15 cellular contexts compared by ENCODE assay signal in the genomic region with DNA sequence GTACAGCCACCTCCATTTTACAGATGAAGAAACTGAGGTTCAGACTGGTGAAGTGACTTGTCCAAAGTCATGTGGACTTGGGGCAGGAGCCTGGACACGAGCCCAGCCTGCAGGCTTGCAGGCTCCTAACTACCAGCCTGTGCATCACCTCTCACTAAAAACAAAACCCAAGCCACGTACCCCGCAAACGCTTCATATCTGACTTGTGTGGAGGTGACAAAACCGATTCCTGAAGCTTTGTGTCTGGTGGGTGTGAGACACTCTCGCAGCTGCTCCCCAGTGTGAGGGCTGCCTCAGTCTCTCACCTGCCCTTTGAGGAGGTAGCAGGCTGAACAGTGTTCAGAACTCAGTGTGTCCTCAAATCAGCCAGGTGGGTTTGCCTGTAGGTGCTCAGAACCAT. TPM values are rescaled to one million over a fixed set of nuclear protein-coding genes. Genes with fewer than 3 reads are reported as not detected.
DNase-seq lines count a peak whose midpoint lies in the region; ATAC-seq lines count a peak whose summit lies in the region.
"Had no signal": no experiment of that assay in that cellular context is flagged by ENCODE, and none has a peak within 500 bp of the region (broad histone marks: within the 10 kb centered on the region; RNA-seq: fewer than 3 reads in every experiment).

No MANE protein-coding gene starts in this region.

- H3K27me3 Mint-ChIP-seq in activated CD4-positive, alpha-beta memory T cell treated with anti-CD3 and anti-CD28 coated beads for 36 hours = peaks cover 37% of the 10 kb centered on the region
- H3K27me3 Mint-ChIP-seq in activated CD4-positive, alpha-beta memory T cell treated with anti-CD3 and anti-CD28 coated beads, Interleukin-2, amount 10 ng/mL, durations not matched to agents 7 days and 5 days = peaks cover 51% of the 10 kb centered on the region
- peaks cover 43% of the 10 kb centered on the region for H3K27me3 Mint-ChIP-seq in activated T-helper 17 cell treated with anti-CD3 and anti-CD28 coated beads, Interleukin-2, amount 50 U/mL, for 72 hours

- H3K4me1 Mint-ChIP-seq in activated CD4-positive, alpha-beta memory T cell treated with anti-CD3 and anti-CD28 coated beads for 36 hours (ENCODE audit: low read depth) = no peaks in the 10 kb centered on the region
- H3K4me1 Mint-ChIP-seq in activated CD4-positive, alpha-beta memory T cell treated with anti-CD3 and anti-CD28 coated beads, Interleukin-2, amount 10 ng/mL, durations not matched to agents 7 days and 5 days = peaks cover 2% of the 10 kb centered on the region
- no peaks in the 10 kb centered on the region for H3K4me1 Mint-ChIP-seq in activated T-helper 17 cell treated with anti-CD3 and anti-CD28 coated beads, Interleukin-2, amount 50 U/mL, for 72 hours
- H3K4me1 Mint-ChIP-seq: GM23338 had no signal

- H3K27ac Mint-ChIP-seq in activated CD4-positive, alpha-beta memory T cell treated with anti-CD3 and anti-CD28 coated beads for 36 hours = no peak overlapping the region
- H3K27ac Mint-ChIP-seq in activated CD4-positive, alpha-beta memory T cell treated with anti-CD3 and anti-CD28 coated beads, Interleukin-2, amount 10 ng/mL, durations not matched to agents 7 days and 5 days = no peak overlapping the region
- H3K27ac Mint-ChIP-seq in activated naive CD4-positive, alpha-beta T cell treated with anti-CD3 and anti-CD28 coated beads, Interleukin-2, amount 50 U/mL, for 72 hours = no peak overlapping the region
- H3K27ac Mint-ChIP-seq in activated T-helper 17 cell treated with anti-CD3 and anti-CD28 coated beads, Interleukin-2, amount 50 U/mL, for 72 hours = no peak overlapping the region
- H3K27ac Mint-ChIP-seq: B cell; CD8-positive, alpha-beta T cell; GM23338; HFFc6 had no signal

- no peak overlapping the region for H3K4me3 Mint-ChIP-seq in activated CD4-positive, alpha-beta memory T cell treated with anti-CD3 and anti-CD28 coated beads for 36 hours
- H3K4me3 Mint-ChIP-seq in activated CD4-positive, alpha-beta memory T cell treated with anti-CD3 and anti-CD28 coated beads, Interleukin-2, amount 10 ng/mL, durations not matched to agents 7 days and 5 days = no peak overlapping the region
- H3K4me3 Mint-ChIP-seq in activated T-helper 17 cell treated with anti-CD3 and anti-CD28 coated beads, Interleukin-2, amount 50 U/mL, for 72 hours = no peak overlapping the region
- H3K4me3 Mint-ChIP-seq: B cell; CD8-positive, alpha-beta T cell; GM23338; HFFc6 had no signal

- H3K36me3 Mint-ChIP-seq in activated CD4-positive, alpha-beta memory T cell treated with anti-CD3 and anti-CD28 coated beads for 36 hours = no peaks in the 10 kb centered on the region
- H3K36me3 Mint-ChIP-seq in activated CD4-positive, alpha-beta memory T cell treated with anti-CD3 and anti-CD28 coated beads, Interleukin-2, amount 10 ng/mL, durations not matched to agents 7 days and 5 days (ENCODE audit: low read depth) = no peaks in the 10 kb centered on the region
- H3K36me3 Mint-ChIP-seq in activated naive CD4-positive, alpha-beta T cell treated with anti-CD3 and anti-CD28 coated beads, Interleukin-2, amount 50 U/mL, for 72 hours = no peaks in the 10 kb centered on the region
- no peaks in the 10 kb centered on the region for H3K36me3 Mint-ChIP-seq in activated T-helper 17 cell treated with anti-CD3 and anti-CD28 coated beads, Interleukin-2, amount 50 U/mL, for 72 hours (ENCODE audit: low read depth)
- H3K36me3 Mint-ChIP-seq: CD8-positive, alpha-beta T cell had no signal

- H3K9me3 Mint-ChIP-seq in activated CD4-positive, alpha-beta memory T cell treated with anti-CD3 and anti-CD28 coated beads for 36 hours = no peaks in the 10 kb centered on the region
- no peaks in the 10 kb centered on the region for H3K9me3 Mint-ChIP-seq in activated CD4-positive, alpha-beta memory T cell treated with anti-CD3 and anti-CD28 coated beads, Interleukin-2, amount 10 ng/mL, durations not matched to agents 7 days and 5 days
- no peaks in the 10 kb centered on the region for H3K9me3 Mint-ChIP-seq in activated naive CD4-positive, alpha-beta T cell treated with anti-CD3 and anti-CD28 coated beads, Interleukin-2, amount 50 U/mL, for 72 hours
- no peaks in the 10 kb centered on the region for H3K9me3 Mint-ChIP-seq in activated T-helper 17 cell treated with anti-CD3 and anti-CD28 coated beads, Interleukin-2, amount 50 U/mL, for 72 hours
- H3K9me3 Mint-ChIP-seq: CD8-positive, alpha-beta T cell; GM23338; HFFc6 had no signal

- ATAC-seq in activated naive CD4-positive, alpha-beta T cell treated with anti-CD3 and anti-CD28 coated beads, Interleukin-2, amount 50 U/mL, for 72 hours = peak; percentile 34 to 39
- peak; percentile 53 for ATAC-seq in activated T-helper 17 cell treated with anti-CD3 and anti-CD28 coated beads, Interleukin-2, amount 50 U/mL, for 72 hours (replicated peaks)
- ATAC-seq: CD8-positive, alpha-beta T cell; GM23338 had no signal

- DNase-seq in activated CD4-positive, alpha-beta memory T cell treated with anti-CD3 and anti-CD28 coated beads for 36 hours = peak; percentile 11
- no peak for DNase-seq in activated CD4-positive, alpha-beta memory T cell treated with anti-CD3 and anti-CD28 coated beads, Interleukin-2, amount 10 ng/mL, durations not matched to agents 7 days and 5 days
- DNase-seq in activated naive CD4-positive, alpha-beta T cell treated with anti-CD3 and anti-CD28 coated beads, Interleukin-2, amount 50 U/mL, for 72 hours (ENCODE audit: low spot score in 2 of 2) = no peak
- DNase-seq in activated naive CD4-positive, alpha-beta T cell treated with Interleukin-2 at 50 U/mL for 16 hours = no peak
- DNase-seq in posterior vena cava (ENCODE audit: low spot score) = peak; percentile 26
- no peak for DNase-seq in GDM1 (lab: John Stamatoyannopoulos, UW)
- DNase-seq in GOT3 (lab: John Stamatoyannopoulos, UW) = no peak
- DNase-seq: CD8-positive, alpha-beta T cell; COR-L47; H7; HFFc6 had no signal

- POLR2A ChIA-PET in activated CD4-positive, alpha-beta memory T cell treated with anti-CD3 and anti-CD28 coated beads for 36 hours (lab: Charles Lee) = no interaction called here
- POLR2A ChIA-PET in activated CD4-positive, alpha-beta memory T cell treated with anti-CD3 and anti-CD28 coated beads, Interleukin-2, amount 10 ng/mL, durations not matched to agents 7 days and 5 days (lab: Charles Lee) = no interaction called here

- CTCF ChIA-PET in activated CD4-positive, alpha-beta memory T cell treated with anti-CD3 and anti-CD28 coated beads for 36 hours (lab: Charles Lee) = no interaction called here
- CTCF ChIA-PET in activated CD4-positive, alpha-beta memory T cell treated with anti-CD3 and anti-CD28 coated beads, Interleukin-2, amount 10 ng/mL, durations not matched to agents 7 days and 5 days (lab: Charles Lee) = no interaction called here

- intact Hi-C loops in activated CD4-positive, alpha-beta memory T cell treated with anti-CD3 and anti-CD28 coated beads for 36 hours (cut with micrococcal nuclease) = no loop called here
- intact Hi-C loops in posterior vena cava (cut with DNase I) = no loop called here

RNA-seq across cellular contexts. Expression of a gene that starts 8.4 kb away (rescaled TPM):
- not detected for total RNA-seq in activated CD4-positive, alpha-beta memory T cell treated with anti-CD3 and anti-CD28 coated beads for 36 hours
- not detected for total RNA-seq in activated CD4-positive, alpha-beta memory T cell treated with anti-CD3 and anti-CD28 coated beads, Interleukin-2, amount 10 ng/mL, durations not matched to agents 7 days and 5 days
- 1 to 10 TPM in 1 of 2 donors, under 1 TPM in 1; 0.14 to 1.4 TPM for total RNA-seq in activated naive CD4-positive, alpha-beta T cell treated with anti-CD3 and anti-CD28 coated beads, Interleukin-2, amount 50 U/mL, for 72 hours
- under 1 TPM in 1 of 2 donors, not detected in 1; 0.50 TPM for total RNA-seq in activated T-helper 17 cell treated with anti-CD3 and anti-CD28 coated beads, Interleukin-2, amount 50 U/mL, for 72 hours
- not detected for total RNA-seq in posterior vena cava
- total RNA-seq: A172; CD8-positive, alpha-beta T cell; HFFc6 had no signal

Comparison
In these comparisons a context has a peak if more than half of its experiments do, and no peak if none do; other contexts are left out.
1. DNase-seq: peak in activated CD4-positive, alpha-beta memory T cell treated with anti-CD3 and anti-CD28 coated beads for 36 hours (single experiment) and posterior vena cava (single experiment); none in activated CD4-positive, alpha-beta memory T cell treated with anti-CD3 and anti-CD28 coated beads, Interleukin-2, amount 10 ng/mL, durations not matched to agents 7 days and 5 days (single experiment), activated naive CD4-positive, alpha-beta T cell treated with anti-CD3 and anti-CD28 coated beads, Interleukin-2, amount 50 U/mL, for 72 hours (0 of 2), activated naive CD4-positive, alpha-beta T cell treated with Interleukin-2 at 50 U/mL for 16 hours (single experiment), GDM1 (single experiment) and GOT3 (single experiment).